18 cellular contexts compared by ENCODE assay signal in genomic region chr7:981793-982510, GRCh38. TPM values are rescaled to one million over a fixed set of nuclear protein-coding genes. Genes with fewer than 3 reads are reported as not detected.
DNase-seq lines count a peak whose midpoint lies in the region; ATAC-seq and TF ChIP-seq lines count a peak whose summit lies in the region.
"Had no signal": no experiment of that assay in that cellular context is flagged by ENCODE, and none has a peak within 500 bp of the region (broad histone marks: within the 10 kb centered on the region; RNA-seq: fewer than 3 reads in every experiment).

No MANE protein-coding gene starts in this region.

- DNase-seq in DMS 273 (lab: John Stamatoyannopoulos, UW; ENCODE audit: unreplicated experiment) = peak; percentile 99
- peak; percentile 98 for DNase-seq in NCI-H1694 (lab: John Stamatoyannopoulos, UW)
- DNase-seq in mucosa of descending colon = peak in 2 of 3 donors; percentile 57 to 76
- DNase-seq in cerebellum (ENCODE audit: low spot score) = no peak
- DNase-seq in RWPE1 (ENCODE audit: low spot score) = no peak
- DNase-seq: brain microvascular endothelial cell; GDM1; naive thymus-derived CD4-positive, alpha-beta T cell; NCI-H1092 treated with DMSO at 0.1 percent for 48 hours; Peyer's patch; stimulated activated naive B cell treated with anti-CD40 and anti-IgM and Interleukin-4, amounts not matched to agents 10 μg/mL and 1 μg/mL and 100 μg/mL, for 72 hours had no signal

- peak; percentile 34 for ATAC-seq in mucosa of descending colon
- ATAC-seq in HG03139 (IDR thresholded peaks at IDR 0.05; ENCODE audit: unreplicated experiment) = no peak
- ATAC-seq in GM19324 (IDR thresholded peaks at IDR 0.05; ENCODE audit: low FRiP score, unreplicated experiment) = no peak
- ATAC-seq: GM12878; naive thymus-derived CD4-positive, alpha-beta T cell; sciatic nerve; stimulated activated naive B cell treated with anti-CD40 and anti-IgM and Interleukin-4, amounts not matched to agents 10 μg/mL and 1 μg/mL and 100 μg/mL, for 72 hours had no signal

- TF ChIP-seq CTCF in VCaP (conservative IDR thresholded peaks at IDR 0.05) (no peak), mucosa of descending colon (IDR thresholded peaks at IDR 0.05) (no peak), RWPE1 (conservative IDR thresholded peaks at IDR 0.05; ENCODE audit: low read depth) (no peak)

- intact Hi-C loops in mucosa of descending colon (cut with DNase I, micrococcal nuclease) = no loop called here

- no peaks in the 10 kb centered on the region for H3K36me3 ChIP-seq in mucosa of descending colon (ENCODE audit: low read depth)
- H3K36me3 ChIP-seq: brain microvascular endothelial cell, Peyer's patch had no signal

- peaks cover 11% of the 10 kb centered on the region for H3K4me1 ChIP-seq in mucosa of descending colon (ENCODE audit: low read depth)

- CTCF ChIA-PET in RWPE1 (lab: Yijun Ruan, JAX) = interaction anchor here (0.6 to 2.3 kb wide), 3 partner anchors 11 to 692 kb away, joined by 3 to 15 read pairs (median 4); partner anchors contain the start of genes FOXL3 and GPR146

- H3K4me3 ChIP-seq in mucosa of descending colon = no peak overlapping the region
- H3K4me3 ChIP-seq: GM12878, Peyer's patch had no signal

- POLR2A ChIA-PET in RWPE1 (lab: Yijun Ruan, JAX; ENCODE audit: low non-redundant PET) = no interaction called here

- H3K27ac ChIP-seq in VCaP (peak overlapping the region; percentile 86), RWPE1 (no peak overlapping the region)
- H3K27ac ChIP-seq: brain microvascular endothelial cell, Peyer's patch had no signal

- H3K9me3 ChIP-seq in mucosa of descending colon = no peaks in the 10 kb centered on the region
- H3K9me3 ChIP-seq: Peyer's patch had no signal

RNA-seq across cellular contexts. Expression of gene CYP2W1, which starts 1.0 kb away (rescaled TPM):
- total RNA-seq in mucosa of descending colon = 1 to 10 TPM in 2 of 3 donors, under 1 TPM in 1; 0.47 to 2.3 (median 2.1) TPM
- not detected for total RNA-seq in cerebellum
- total RNA-seq: GM12878; kidney epithelial cell; naive thymus-derived CD4-positive, alpha-beta T cell; osteocyte had no signal

RNA-seq across cellular contexts. Expression of gene COX19, which starts 6.6 kb away (rescaled TPM):
- 10 to 100 TPM; 14.9 to 20.9 (median 15.8) TPM for total RNA-seq in mucosa of descending colon
- 23.4 TPM for total RNA-seq in cerebellum

RNA-seq across cellular contexts. Expression of gene ADAP1, which starts 27.5 kb away (rescaled TPM):
- total RNA-seq in mucosa of descending colon (100 to 1,000 TPM in 1 of 3 donors, 10 to 100 TPM in 2; 80.7 to 153 (median 98.8) TPM), cerebellum (16.2 TPM)

Comparison
In these comparisons a context has a peak if more than half of its experiments do, and no peak if none do; other contexts are left out.
1. DNase-seq: peak in DMS 273 (single experiment), NCI-H1694 (single experiment) and mucosa of descending colon (2 of 3); none in cerebellum (single experiment) and RWPE1 (single experiment).